In genomic region chr5:142016576-142016975, GRCh38 we compare ENCODE assay signal across 9 cellular contexts. TPM values are rescaled to one million over a fixed set of nuclear protein-coding genes. Genes with fewer than 3 reads are reported as not detected.
A peak's percentile ranks its signal among the peaks of the same experiment; 100 is the strongest.
DNase-seq lines count a peak whose midpoint lies in the region; ATAC-seq and TF ChIP-seq lines count a peak whose summit lies in the region.
"Had no signal": no experiment of that assay in that cellular context is flagged by ENCODE, and none has a peak within 500 bp of the region (broad histone marks: within the 10 kb centered on the region; RNA-seq: fewer than 3 reads in every experiment).

No MANE protein-coding gene starts in this region.

- no TSS peak for BruUV-seq in A673 (replicated peaks; lab: Mats Ljungman, UMichigan)

- no peak for DNase-seq in SK-N-MC (ENCODE audit: low read depth, low spot score)
- DNase-seq in effector memory CD4-positive, alpha-beta T cell = peak in 1 of 3 donors; percentile 11
- no peak for DNase-seq in A673 (ENCODE audit: low spot score)
- no peak for DNase-seq in Right ventricle myocardium superior
- no peak for DNase-seq in hepatic stellate cell (ENCODE audit: low spot score)

- H3K4me2 ChIP-seq in BLaER1 treated with 17β-estradiol and CSF1 and Interleukin-3, amounts not matched to agents 10 nM and 100 nM = peak overlapping the region; percentile 79 to 90 (median 87)

- H3K4me1 ChIP-seq in BLaER1 treated with 17β-estradiol and CSF1 and Interleukin-3, amounts not matched to agents 10 nM and 100 nM = peaks cover 61 to 76% (median 68%) of the 10 kb centered on the region in 10 experiments
- peaks cover 41% of the 10 kb centered on the region for H3K4me1 ChIP-seq in effector memory CD4-positive, alpha-beta T cell (ENCODE audit: control insufficient read depth, insufficient read depth, low read length, poor library complexity, severe bottlenecking)
- H3K4me1 ChIP-seq in A673 (ENCODE audit: insufficient read depth, low read length, poor library complexity, severe bottlenecking) = peaks cover 9% of the 10 kb centered on the region

- H3K27me3 ChIP-seq in BLaER1 treated with 17β-estradiol and CSF1 and Interleukin-3, amounts not matched to agents 10 nM and 100 nM = peaks cover 28 to 65% (median 37%) of the 10 kb centered on the region in 11 experiments
- H3K27me3 ChIP-seq in effector memory CD4-positive, alpha-beta T cell (replicated peaks; ENCODE audit: control insufficient read depth, insufficient read depth, low read length, poor library complexity, severe bottlenecking) = no peaks in the 10 kb centered on the region
- no peaks in the 10 kb centered on the region for H3K27me3 ChIP-seq in A673 (replicated peaks; ENCODE audit: insufficient read depth, low read depth, low read length, poor library complexity)
- H3K27me3 ChIP-seq: SJSA1 had no signal

- H3K9ac ChIP-seq in BLaER1 treated with 17β-estradiol and CSF1 and Interleukin-3, amounts not matched to agents 10 nM and 100 nM = 0 out of 22 replicates have a peak overlapping the region, but pooled peaks of 1 of the 11 experiments have one; percentile 39
- no peak overlapping the region for H3K9ac ChIP-seq in SK-N-MC (ENCODE audit: insufficient read length)

- H3K4me3 ChIP-seq in BLaER1 treated with 17β-estradiol and CSF1 and Interleukin-3, amounts not matched to agents 10 nM and 100 nM = 0 out of 20 replicates have a peak overlapping the region, but pooled peaks of 1 of the 10 experiments have one; percentile 22
- no peak overlapping the region for H3K4me3 ChIP-seq in SK-N-MC
- H3K4me3 ChIP-seq in effector memory CD4-positive, alpha-beta T cell (ENCODE audit: insufficient read depth, low read depth, low read length, poor library complexity, severe bottlenecking) = no peak overlapping the region
- no peak overlapping the region for H3K4me3 ChIP-seq in A673 (ENCODE audit: low read depth, low read length, poor library complexity, severe bottlenecking)
- H3K4me3 ChIP-seq: SJSA1 had no signal

- peak; percentile 29 for ATAC-seq in GM21825 (IDR thresholded peaks at IDR 0.05; ENCODE audit: unreplicated experiment)
- ATAC-seq in GM19455 (IDR thresholded peaks at IDR 0.05; ENCODE audit: unreplicated experiment) = no peak
- no peak for ATAC-seq in Right ventricle myocardium superior (ENCODE audit: poor library complexity)

- CTCF ChIA-PET in A673 (lab: Charles Lee) = no interaction called here

- peaks cover 0 to 6% (median 0%) of the 10 kb centered on the region in 11 experiments; a peak in 4 of 22 replicates for H4K20me1 ChIP-seq in BLaER1 treated with 17β-estradiol and CSF1 and Interleukin-3, amounts not matched to agents 10 nM and 100 nM

- peaks cover 16 to 33% (median 24%) of the 10 kb centered on the region in 11 experiments for H3K9me3 ChIP-seq in BLaER1 treated with 17β-estradiol and CSF1 and Interleukin-3, amounts not matched to agents 10 nM and 100 nM (replicated peaks in 1 of 11)
- H3K9me3 ChIP-seq in SK-N-MC (ENCODE audit: low read depth, low read length) (no peaks in the 10 kb centered on the region), A673 (ENCODE audit: low read depth, low read length, poor library complexity, severe bottlenecking) (peaks cover 6% of the 10 kb centered on the region)
- no peaks in the 10 kb centered on the region for H3K9me3 ChIP-seq in effector memory CD4-positive, alpha-beta T cell (ENCODE audit: control insufficient read depth, low read length)

- POLR2A ChIA-PET in A673 (lab: Charles Lee; ENCODE audit: low non-redundant PET) = no interaction called here

- no peak for TF ChIP-seq CTCF in A673 (conservative IDR thresholded peaks at IDR 0.05; ENCODE audit: low read depth, low read length)

- intact Hi-C loops in A673 (cut with micrococcal nuclease; ENCODE audit: unreplicated experiment) = loop anchor here (10.0 kb wide), 1 partner anchor 538 kb away; no protein-coding TSS in a partner anchor
- intact Hi-C loops in Right ventricle myocardium superior (cut with DNase I) = no loop called here

- peak overlapping the region in 5 of 11 experiments; percentile 5 to 75 (median 64); a peak in 9 of 22 replicates for H3K27ac ChIP-seq in BLaER1 treated with 17β-estradiol and CSF1 and Interleukin-3, amounts not matched to agents 10 nM and 100 nM
- H3K27ac ChIP-seq in SK-N-MC (peak overlapping the region; percentile 85; the same call in 1 of the 2 replicates), A673 (ENCODE audit: low read depth, low read length, poor library complexity, severe bottlenecking) (no peak overlapping the region)
- peak overlapping the region; percentile 66 for H3K27ac ChIP-seq in effector memory CD4-positive, alpha-beta T cell (ENCODE audit: insufficient read depth, low read length, poor library complexity, severe bottlenecking)
- H3K27ac ChIP-seq: SJSA1 had no signal

- H3K36me3 ChIP-seq in BLaER1 treated with 17β-estradiol and CSF1 and Interleukin-3, amounts not matched to agents 10 nM and 100 nM = peaks cover 0 to 3% (median 0%) of the 10 kb centered on the region in 11 experiments; a peak in 1 of 22 replicates
- H3K36me3 ChIP-seq in SK-N-MC (ENCODE audit: insufficient read depth, low read length) (no peaks in the 10 kb centered on the region), A673 (ENCODE audit: insufficient read depth, low read length, poor library complexity, severe bottlenecking) (no peaks in the 10 kb centered on the region)
- H3K36me3 ChIP-seq in effector memory CD4-positive, alpha-beta T cell (ENCODE audit: control insufficient read depth, insufficient read depth, low read length) = no peaks in the 10 kb centered on the region
- H3K36me3 ChIP-seq: SJSA1 had no signal

RNA-seq across cellular contexts. Expression of gene GNPDA1, which starts 3.7 kb away (rescaled TPM):
- total RNA-seq in A673 (2021) (46.7 and 52.4 TPM in 2 replicates), Right ventricle myocardium superior (22.7 TPM)

RNA-seq across cellular contexts. Expression of gene RNF14, which starts 47.7 kb away (rescaled TPM):
- total RNA-seq in A673 (2021) (59.2 and 67.1 TPM in 2 replicates), Right ventricle myocardium superior (104 TPM)

RNA-seq across cellular contexts. Expression of gene PCDH12, which starts 58.6 kb away (rescaled TPM):
- total RNA-seq in A673 (2021) (0.57 and 0.75 TPM in 2 replicates), Right ventricle myocardium superior (9.2 TPM)
- total RNA-seq: SJSA1 had no signal
